ENCODE assay signal across 22 cellular contexts in genomic region chr14:34300330-34300729, GRCh38.
"Had no signal": no experiment of that assay in that cellular context is flagged by ENCODE, and none has a peak within 500 bp of the region (broad histone marks: within the 10 kb centered on the region; RNA-seq: fewer than 3 reads in every experiment).

No MANE protein-coding gene starts in this region.

- H3K27me3 Mint-ChIP-seq: stimulated activated naive CD8-positive, alpha-beta T cell treated with anti-CD3 and anti-CD28 coated beads, Interleukin-15, Interleukin-2, amounts not matched to agents 100 ng/mL and 50 ng/mL, for 24 hours; type B pancreatic cell had no signal

- H3K36me3 ChIP-seq: left lung, lower lobe of right lung, ovary, sigmoid colon, spleen, tibial nerve, uterus had no signal

- FAIRE-seq: islet of Langerhans, kidney, small intestine had no signal

- H3K27ac ChIP-seq: left lung, lower lobe of right lung, ovary, sigmoid colon, spleen, tibial nerve, uterus had no signal

- ATAC-seq: lower lobe of right lung; naive thymus-derived CD4-positive, alpha-beta T cell; natural killer cell treated with Interleukin-12 subunit alpha and Interleukin-12 subunit beta and Interleukin-15 and Interleukin-18, amount 100 ng/mL, for 72 hours; right cardiac atrium; stimulated activated effector memory CD8-positive, alpha-beta T cell treated with anti-CD3 and anti-CD28 coated beads, Interleukin-12 subunit alpha, Interleukin-12 subunit beta, amount 100 ng/mL, for 72 hours had no signal

- H3K9me3 ChIP-seq: left lung, lower lobe of right lung, mucosa of descending colon, ovary, sigmoid colon, spleen, tibial nerve, uterus had no signal

- H3K27me3 ChIP-seq: left lung, ovary, sigmoid colon, tibial nerve, uterus had no signal

- H3K27ac Mint-ChIP-seq: immature natural killer cell; naive thymus-derived CD4-positive, alpha-beta T cell; natural killer cell treated with Interleukin-12 subunit alpha and Interleukin-12 subunit beta and Interleukin-15 and Interleukin-18, amount 100 ng/mL, for 72 hours; progenitor cell of endocrine pancreas; stimulated activated effector memory CD8-positive, alpha-beta T cell treated with anti-CD3 and anti-CD28 coated beads, Interleukin-12 subunit alpha, Interleukin-12 subunit beta, amount 100 ng/mL, for 72 hours; stimulated activated naive CD8-positive, alpha-beta T cell treated with anti-CD3 and anti-CD28 coated beads, Interleukin-15, Interleukin-2, amounts not matched to agents 100 ng/mL and 50 ng/mL, for 24 hours; type B pancreatic cell had no signal

- H3K4me3 ChIP-seq: left lung, lower lobe of right lung, mucosa of descending colon, ovary, sigmoid colon, spleen, tibial nerve, uterus had no signal

- H3K36me3 Mint-ChIP-seq: immature natural killer cell; natural killer cell treated with Interleukin-12 subunit alpha and Interleukin-12 subunit beta and Interleukin-15 and Interleukin-18, amount 100 ng/mL, for 72 hours; stimulated activated effector memory CD8-positive, alpha-beta T cell treated with anti-CD3 and anti-CD28 coated beads, Interleukin-12 subunit alpha, Interleukin-12 subunit beta, amount 100 ng/mL, for 72 hours; type B pancreatic cell had no signal

- H3K9me3 Mint-ChIP-seq: natural killer cell treated with Interleukin-12 subunit alpha and Interleukin-12 subunit beta and Interleukin-15 and Interleukin-18, amount 100 ng/mL, for 72 hours; stimulated activated effector memory CD8-positive, alpha-beta T cell treated with anti-CD3 and anti-CD28 coated beads, Interleukin-12 subunit alpha, Interleukin-12 subunit beta, amount 100 ng/mL, for 72 hours; stimulated activated naive CD8-positive, alpha-beta T cell treated with anti-CD3 and anti-CD28 coated beads, Interleukin-15, Interleukin-2, amounts not matched to agents 100 ng/mL and 50 ng/mL, for 24 hours; type B pancreatic cell had no signal

- H3K4me3 Mint-ChIP-seq: immature natural killer cell; naive thymus-derived CD4-positive, alpha-beta T cell; natural killer cell treated with Interleukin-12 subunit alpha and Interleukin-12 subunit beta and Interleukin-15 and Interleukin-18, amount 100 ng/mL, for 72 hours; stimulated activated effector memory CD8-positive, alpha-beta T cell treated with anti-CD3 and anti-CD28 coated beads, Interleukin-12 subunit alpha, Interleukin-12 subunit beta, amount 100 ng/mL, for 72 hours; stimulated activated naive CD8-positive, alpha-beta T cell treated with anti-CD3 and anti-CD28 coated beads, Interleukin-15, Interleukin-2, amounts not matched to agents 100 ng/mL and 50 ng/mL, for 24 hours; type B pancreatic cell had no signal

- H3K4me1 ChIP-seq: left lung, lower lobe of right lung, spleen, tibial nerve, uterus had no signal

- H3K4me1 Mint-ChIP-seq: immature natural killer cell; stimulated activated effector memory CD8-positive, alpha-beta T cell treated with anti-CD3 and anti-CD28 coated beads, Interleukin-12 subunit alpha, Interleukin-12 subunit beta, amount 100 ng/mL, for 72 hours had no signal

- DNase-seq: immature natural killer cell; kidney; left colon; left lung; lower lobe of right lung; mucosa of descending colon; naive thymus-derived CD4-positive, alpha-beta T cell; ovary; right cardiac atrium; sigmoid colon; small intestine; spleen; stimulated activated CD4-positive, alpha-beta T cell treated with anti-CD3 and anti-CD28 coated beads, Interleukin-4, amount 100 ng/mL, for 24 hours; stimulated activated naive CD4-positive, alpha-beta T cell; uterus had no signal
